10 cellular contexts compared by ENCODE assay signal in genomic region chr6:151822252-151823111, GRCh38. TPM values are rescaled to one million over a fixed set of nuclear protein-coding genes. Genes with fewer than 3 reads are reported as not detected.
DNase-seq lines count a peak whose midpoint lies in the region; ATAC-seq lines count a peak whose summit lies in the region.
"Had no signal": no experiment of that assay in that cellular context is flagged by ENCODE, and none has a peak within 500 bp of the region (broad histone marks: within the 10 kb centered on the region; RNA-seq: fewer than 3 reads in every experiment).

No MANE protein-coding gene starts in this region.

- no peak overlapping the region for H3K27ac Mint-ChIP-seq in immature natural killer cell
- H3K27ac Mint-ChIP-seq: activated CD8-positive, alpha-beta T cell treated with anti-CD3 and anti-CD28 coated beads for 36 hours had no signal

- DNase-seq in medulla oblongata (ENCODE audit: extremely low spot score) (peak; percentile 7), DMS79 treated with DMSO at 0.1 percent for 48 hours (lab: John Stamatoyannopoulos, UW) (no peak), mesenteric fat pad (ENCODE audit: low spot score) (no peak), immature natural killer cell (no peak), foreskin melanocyte (no peak)
- DNase-seq: activated CD8-positive, alpha-beta T cell treated with anti-CD3 and anti-CD28 coated beads for 36 hours; NCI-H2171 treated with DMSO at 0.1 percent for 48 hours had no signal

- ATAC-seq in GM18868 (IDR thresholded peaks at IDR 0.05; ENCODE audit: unreplicated experiment) (peak; percentile 99), GM21619 (IDR thresholded peaks at IDR 0.05; ENCODE audit: unreplicated experiment) (peak; percentile 96), HG03135 (IDR thresholded peaks at IDR 0.05; ENCODE audit: unreplicated experiment) (peak; percentile 94)
- ATAC-seq: activated CD8-positive, alpha-beta T cell treated with anti-CD3 and anti-CD28 coated beads for 36 hours had no signal

- no peaks in the 10 kb centered on the region for H3K36me3 Mint-ChIP-seq in immature natural killer cell

- H3K4me3 Mint-ChIP-seq in immature natural killer cell, result no peak overlapping the region
- H3K4me3 Mint-ChIP-seq: activated CD8-positive, alpha-beta T cell treated with anti-CD3 and anti-CD28 coated beads for 36 hours had no signal

- no peaks in the 10 kb centered on the region for H3K4me1 Mint-ChIP-seq in immature natural killer cell

- peaks cover 1 to 7% (median 4%) of the 10 kb centered on the region in 3 donors for H3K27me3 Mint-ChIP-seq in immature natural killer cell (ENCODE audit: low read depth in 3 of 3)

- peaks cover 0 to 2% (median 0%) of the 10 kb centered on the region in 6 donors for H3K9me3 Mint-ChIP-seq in immature natural killer cell
- H3K9me3 Mint-ChIP-seq: activated CD8-positive, alpha-beta T cell treated with anti-CD3 and anti-CD28 coated beads for 36 hours had no signal

RNA-seq across cellular contexts. Expression of gene ESR1, which starts 15.0 kb away (rescaled TPM):
- total RNA-seq in mesenteric fat pad, result 6.3 TPM
- not detected for polyA plus RNA-seq in immature natural killer cell
